Comparison of ENCODE assay signal across 15 cellular contexts in genomic region chr19:4027146-4027545, GRCh38. TPM values are rescaled to one million over a fixed set of nuclear protein-coding genes. Genes with fewer than 3 reads are reported as not detected.
DNase-seq lines count a peak whose midpoint lies in the region; ATAC-seq and TF ChIP-seq lines count a peak whose summit lies in the region.
"Had no signal": no experiment of that assay in that cellular context is flagged by ENCODE, and none has a peak within 500 bp of the region (broad histone marks: within the 10 kb centered on the region; RNA-seq: fewer than 3 reads in every experiment).

No MANE protein-coding gene starts in this region.

- H2BK12ac ChIP-seq in H9 (ENCODE audit: insufficient read length, low read depth, low read length) (no peak overlapping the region), neuronal stem cell (ENCODE audit: low read length) (no peak overlapping the region)

- H3K18ac ChIP-seq in H9 (ENCODE audit: insufficient read length, low read depth, low read length) (no peak overlapping the region), neuronal stem cell (ENCODE audit: low read length) (no peak overlapping the region)

- no peaks in the 10 kb centered on the region for H3K79me2 ChIP-seq in H9 (ENCODE audit: insufficient read depth, low read length)

- no peak overlapping the region for H3K27ac ChIP-seq in H9 (ENCODE audit: insufficient read length, low read depth, low read length)
- H3K27ac ChIP-seq in endodermal cell (ENCODE audit: low read depth, low read length), result no peak overlapping the region
- no peak overlapping the region for H3K27ac ChIP-seq in neuronal stem cell (replicated peaks; ENCODE audit: low read length)
- H3K27ac ChIP-seq: BLaER1 had no signal

- H3K4ac ChIP-seq in H9 (ENCODE audit: low read depth, low read length) (no peak overlapping the region), neuronal stem cell (ENCODE audit: low read length) (no peak overlapping the region)

- TF ChIP-seq CTCF in H9 (conservative IDR thresholded peaks at IDR 0.05), result no peak
- TF ChIP-seq CTCF in endodermal cell (conservative IDR thresholded peaks at IDR 0.05), result no peak

- DNase-seq in H9 (no peak), T-helper 17 cell (no peak), endodermal cell (no peak), neuronal stem cell (ENCODE audit: low spot score) (no peak), KG1 (lab: John Stamatoyannopoulos, UW) (no peak)
- no peak for DNase-seq in effector CD4-positive, alpha-beta T cell
- DNase-seq: 8988T; CD4-positive, alpha-beta memory T cell; DMS153; DMS79; GDM1; HCEC 1CT had no signal

- H4K91ac ChIP-seq in H9 (ENCODE audit: insufficient read length, low read depth, low read length) (no peak overlapping the region), neuronal stem cell (ENCODE audit: low read depth, low read length, poor library complexity) (no peak overlapping the region)

- H3K4me1 Mint-ChIP-seq in H9 (no peaks in the 10 kb centered on the region), T-helper 17 cell (no peaks in the 10 kb centered on the region), endodermal cell (no peaks in the 10 kb centered on the region)
- H3K4me1 Mint-ChIP-seq: CD14-positive monocyte had no signal

- no peak overlapping the region for H2AFZ ChIP-seq in H9 (ENCODE audit: low read length)
- no peak overlapping the region for H2AFZ ChIP-seq in neuronal stem cell (ENCODE audit: low read length)

- H3K27me3 Mint-ChIP-seq in H9 (ENCODE audit: low read depth) (no peaks in the 10 kb centered on the region), T-helper 17 cell (no peaks in the 10 kb centered on the region), endodermal cell (ENCODE audit: insufficient read depth) (no peaks in the 10 kb centered on the region)
- H3K27me3 Mint-ChIP-seq: CD4-positive, alpha-beta memory T cell had no signal

- H2BK120ac ChIP-seq in H9 (ENCODE audit: low read depth, low read length, poor library complexity, severe bottlenecking) (no peak overlapping the region), neuronal stem cell (ENCODE audit: low read depth, low read length) (no peak overlapping the region)

- H2BK15ac ChIP-seq in H9 (ENCODE audit: low read depth, low read length) (no peak overlapping the region), neuronal stem cell (ENCODE audit: low read length) (no peak overlapping the region)

- no peaks in the 10 kb centered on the region for H4K20me1 ChIP-seq in H9 (ENCODE audit: control insufficient read depth, insufficient read depth, insufficient read length)

- H3T11ph ChIP-seq in H9 (ENCODE audit: low read length), result no peak overlapping the region

- no peak overlapping the region for H3K14ac ChIP-seq in H9 (ENCODE audit: insufficient read depth, low read length)
- H3K14ac ChIP-seq in neuronal stem cell (ENCODE audit: low read length), result no peak overlapping the region

- H4K5ac ChIP-seq in H9 (ENCODE audit: insufficient read length, low read depth, low read length), result peak overlapping the region; percentile 33

- H3K4me3 ChIP-seq in endodermal cell (ENCODE audit: low read length) (no peak overlapping the region), neuronal stem cell (ENCODE audit: low read length in 2 of 2) (peak overlapping the region in 1 of 2 donors; percentile 66)
- H3K4me3 ChIP-seq: BLaER1 had no signal

- H3K4me1 ChIP-seq in H9 (ENCODE audit: insufficient read depth, low read length) (no peaks in the 10 kb centered on the region), endodermal cell (ENCODE audit: control insufficient read depth, insufficient read depth, low read length) (no peaks in the 10 kb centered on the region), neuronal stem cell (ENCODE audit: control insufficient read depth in 2 of 2, insufficient read depth in 1 of 2, low read depth in 1 of 2, low read length in 2 of 2) (no peaks in the 10 kb centered on the region)
- H3K4me1 ChIP-seq: BLaER1 had no signal

- H3K36me3 ChIP-seq in endodermal cell (ENCODE audit: control insufficient read depth, insufficient read depth, low read length) (peaks cover 22% of the 10 kb centered on the region), neuronal stem cell (replicated peaks in 1 of 2; ENCODE audit: control insufficient read depth in 2 of 2, insufficient read depth in 2 of 2, low read length in 2 of 2) (peaks cover 26 to 71% of the 10 kb centered on the region in 2 donors)

- H3K4me2 ChIP-seq in H9 (ENCODE audit: insufficient read depth, insufficient read length, low read length), result no peak overlapping the region
- no peak overlapping the region for H3K4me2 ChIP-seq in neuronal stem cell (ENCODE audit: insufficient read depth, low read length, poor library complexity, severe bottlenecking)
- H3K4me2 ChIP-seq: BLaER1 had no signal

- H2AK5ac ChIP-seq in H9 (ENCODE audit: insufficient read length, low read length) (no peak overlapping the region), neuronal stem cell (ENCODE audit: low read depth, low read length) (no peak overlapping the region)

- H3K4me3 Mint-ChIP-seq in H9 (no peak overlapping the region), T-helper 17 cell (no peak overlapping the region), endodermal cell (no peak overlapping the region)
- H3K4me3 Mint-ChIP-seq: CD14-positive monocyte; CD4-positive, alpha-beta memory T cell had no signal

- H3K9ac ChIP-seq in H9 (ENCODE audit: extremely low read depth, insufficient read length, low read length), result no peak overlapping the region
- no peak overlapping the region for H3K9ac ChIP-seq in endodermal cell (ENCODE audit: extremely low read depth, low read length, poor library complexity, severe bottlenecking)
- peak overlapping the region; percentile 70 for H3K9ac ChIP-seq in neuronal stem cell (ENCODE audit: low read depth, low read length, poor library complexity)
- H3K9ac ChIP-seq: BLaER1 had no signal

- H3K9me3 ChIP-seq in H9 (ENCODE audit: control insufficient read depth, low read depth, low read length) (no peaks in the 10 kb centered on the region), T-helper 17 cell (ENCODE audit: control insufficient read depth, low read length, poor library complexity, severe bottlenecking) (no peaks in the 10 kb centered on the region), endodermal cell (ENCODE audit: control insufficient read depth, low read length) (peaks cover 1% of the 10 kb centered on the region), neuronal stem cell (replicated peaks in 1 of 2; ENCODE audit: control insufficient read depth in 2 of 2, insufficient read depth in 1 of 2, low read depth in 1 of 2, low read length in 2 of 2) (peaks cover 0 to 4% of the 10 kb centered on the region in 2 donors)
- H3K9me3 ChIP-seq: BLaER1 had no signal

- H4K8ac ChIP-seq in H9 (replicated peaks; ENCODE audit: insufficient read length, low read depth, low read length) (no peak overlapping the region), neuronal stem cell (ENCODE audit: low read depth, low read length) (no peak overlapping the region)

- H3K23me2 ChIP-seq in H9 (ENCODE audit: insufficient read length, low read depth, low read length, poor library complexity, severe bottlenecking), result no peaks in the 10 kb centered on the region

- no peak overlapping the region for H2BK20ac ChIP-seq in H9 (ENCODE audit: low read depth, low read length, poor library complexity, severe bottlenecking)

- H3K27me3 ChIP-seq in H9 (ENCODE audit: insufficient read depth, low read length) (no peaks in the 10 kb centered on the region), endodermal cell (ENCODE audit: control insufficient read depth, insufficient read depth, low read length, poor library complexity, severe bottlenecking) (no peaks in the 10 kb centered on the region), neuronal stem cell (ENCODE audit: control insufficient read depth in 3 of 3, insufficient read depth in 3 of 3, low read depth in 1 of 3, low read length in 3 of 3) (no peaks in the 10 kb centered on the region)
- H3K27me3 ChIP-seq: BLaER1 had no signal

- H3K23ac ChIP-seq in H9 (ENCODE audit: insufficient read length, low read depth, low read length) (no peak overlapping the region), neuronal stem cell (ENCODE audit: low read depth, low read length, poor library complexity) (no peak overlapping the region)

- no peaks in the 10 kb centered on the region; a peak in 1 of 5 replicates for H3K9me3 Mint-ChIP-seq in H9
- peaks cover under 1% of the 10 kb centered on the region for H3K9me3 Mint-ChIP-seq in endodermal cell

- H3K27ac Mint-ChIP-seq in H9 (peak overlapping the region in 1 of 3 experiments; percentile 77; a peak in 1 of 7 replicates), T-helper 17 cell (peak overlapping the region; percentile 16), endodermal cell (peak overlapping the region; percentile 58)
- H3K27ac Mint-ChIP-seq: CD4-positive, alpha-beta memory T cell had no signal

- no CpG with 5 or more reads among the region's 16 CpGs for WGBS in H9 (ENCODE audit: extremely low coverage, insufficient read length, low lambda C conversion rate)
- 94 to 97% methylated on average over 12 to 16 of the region's 16 CpGs for WGBS in endodermal cell (ENCODE audit: insufficient coverage in 1 of 2, insufficient read length in 1 of 2), 2 experiments
- WGBS in neuronal stem cell (ENCODE audit: extremely low coverage in 2 of 2, insufficient read length in 2 of 2, insufficient replicate concordance in 1 of 2), 2 donors, result no CpG with 5 or more reads among the region's 16 CpGs

- H2BK5ac ChIP-seq in H9 (ENCODE audit: insufficient read length, low read length), result no peak overlapping the region
- no peak overlapping the region for H2BK5ac ChIP-seq in neuronal stem cell (ENCODE audit: low read length)

- no peaks in the 10 kb centered on the region for H3K79me1 ChIP-seq in H9 (ENCODE audit: insufficient read depth, low read depth, low read length, poor library complexity, severe bottlenecking)
- H3K79me1 ChIP-seq in neuronal stem cell (ENCODE audit: low read depth, low read length), result peaks cover 11% of the 10 kb centered on the region

- H3K56ac ChIP-seq in H9 (ENCODE audit: insufficient read length, low read depth, low read length), result no peak overlapping the region

- ATAC-seq in T-helper 17 cell (no peak), HG03159 (IDR thresholded peaks at IDR 0.05; ENCODE audit: unreplicated experiment) (no peak)

- peaks cover 11 to 52% (median 47%) of the 10 kb centered on the region in 3 experiments for H3K36me3 Mint-ChIP-seq in H9 (ENCODE audit: insufficient read depth in 1 of 3, low read depth in 3 of 3)
- H3K36me3 Mint-ChIP-seq in T-helper 17 cell (ENCODE audit: low read depth), result no peaks in the 10 kb centered on the region
- peaks cover 55% of the 10 kb centered on the region for H3K36me3 Mint-ChIP-seq in endodermal cell (ENCODE audit: low read depth)

RNA-seq across cellular contexts. Expression of gene PIAS4, which starts 19.6 kb away (rescaled TPM):
- total RNA-seq in H9 (2021), result 52.0 and 59.4 TPM in 2 replicates
- total RNA-seq in T-helper 17 cell, result 10 to 100 TPM; 20.8 to 22.7 TPM
- total RNA-seq in endodermal cell, result 10 to 100 TPM; 57.5 to 58.1 TPM
- 35.5 TPM for polyA plus RNA-seq in endodermal cell (2013, experiment 1 of 2)
- 30.9 TPM for polyA plus RNA-seq in endodermal cell (2013, experiment 2 of 2)
- polyA plus RNA-seq in neuronal stem cell (2013, experiment 1 of 2), result 64.0 TPM
- polyA plus RNA-seq in neuronal stem cell (2013, experiment 2 of 2), result 61.2 TPM

RNA-seq across cellular contexts. Expression of gene ZBTB7A, which starts 39.6 kb away (rescaled TPM):
- 22.8 and 24.9 TPM in 2 replicates for total RNA-seq in H9 (2021)
- total RNA-seq in T-helper 17 cell, result 10 to 100 TPM; 47.3 to 51.1 TPM
- total RNA-seq in endodermal cell, result 10 to 100 TPM; 19.2 to 22.1 TPM
- 7.5 TPM for polyA plus RNA-seq in endodermal cell (2013, experiment 1 of 2)
- 7.2 TPM for polyA plus RNA-seq in endodermal cell (2013, experiment 2 of 2)
- polyA plus RNA-seq in neuronal stem cell (2013, experiment 1 of 2), result 9.3 TPM
- 10.2 TPM for polyA plus RNA-seq in neuronal stem cell (2013, experiment 2 of 2)

RNA-seq across cellular contexts. Expression of gene EEF2, which starts 41.9 kb away (rescaled TPM):
- total RNA-seq in H9 (2021) (3,615 and 3,676 TPM in 2 replicates), T-helper 17 cell (1,000 to 10,000 TPM; 2,788 to 2,859 TPM), endodermal cell (1,000 to 10,000 TPM; 1,913 to 2,886 TPM)
- 1,668 TPM for polyA plus RNA-seq in endodermal cell (2013, experiment 1 of 2)
- polyA plus RNA-seq in endodermal cell (2013, experiment 2 of 2), result 1,515 TPM
- polyA plus RNA-seq in neuronal stem cell (2013, experiment 1 of 2), result 2,427 TPM
- 2,458 TPM for polyA plus RNA-seq in neuronal stem cell (2013, experiment 2 of 2)

RNA-seq across cellular contexts. Expression of gene DAPK3, which starts 56.2 kb away (rescaled TPM):
- total RNA-seq in H9 (2021) (114 and 121 TPM in 2 replicates), T-helper 17 cell (10 to 100 TPM; 28.7 to 31.3 TPM), endodermal cell (100 to 1,000 TPM in 1 of 2 donors, 10 to 100 TPM in 1; 89.9 to 106 TPM)
- 64.1 TPM for polyA plus RNA-seq in endodermal cell (2013, experiment 1 of 2)
- polyA plus RNA-seq in endodermal cell (2013, experiment 2 of 2), result 54.5 TPM
- 56.3 TPM for polyA plus RNA-seq in neuronal stem cell (2013, experiment 1 of 2)
- polyA plus RNA-seq in neuronal stem cell (2013, experiment 2 of 2), result 55.0 TPM
